In genomic region chr9:86741311-86742215, GRCh38 we compare ENCODE assay signal across 1 cellular context.
TF ChIP-seq lines count a peak whose summit lies in the region.

No MANE protein-coding gene starts in this region.

TF ChIP-seq in HEK293, 187 proteins besides CTCF, POLR2A, EP300 and RAD21 (continued from another document and continues in another):
- TF ChIP-seq PRDM10 (tag by site-specific recombination; IDR thresholded peaks at IDR 0.05): peak; percentile 93
- TF ChIP-seq ZNF473 (tag by site-specific recombination; IDR thresholded peaks at IDR 0.05): no peak
- peak; percentile 62; the same call in 1 of the 2 replicates for TF ChIP-seq ZNF518A (tag by site-specific recombination; conservative IDR thresholded peaks at IDR 0.05; ENCODE audit: low read depth)
- peak; percentile 42; the same call in 1 of the 2 replicates for TF ChIP-seq ZFP37 (tag by site-specific recombination; IDR thresholded peaks at IDR 0.05)
- no peak for TF ChIP-seq ZNF560 (tag by site-specific recombination; IDR thresholded peaks at IDR 0.05; ENCODE audit: borderline replicate concordance)
- no peak for TF ChIP-seq SCRT1 (tag by site-specific recombination; IDR thresholded peaks at IDR 0.05; ENCODE audit: borderline replicate concordance)
- TF ChIP-seq OVOL3 (tag by site-specific recombination; IDR thresholded peaks at IDR 0.05): peak; percentile 53; the same call in 1 of the 2 replicates
- peak; percentile 93 for TF ChIP-seq BCL11A (tag by site-specific recombination; IDR thresholded peaks at IDR 0.05; ENCODE audit: low read depth)
- TF ChIP-seq ZNF449 (tag by site-specific recombination; IDR thresholded peaks at IDR 0.05): peak; percentile 30; the same call in 1 of the 2 replicates
- TF ChIP-seq ZNF280D (tag by site-specific recombination; IDR thresholded peaks at IDR 0.05): 0 out of 2 replicates have a peak, but pooled peaks have one; percentile 19
- no peak for TF ChIP-seq ZNF610 (tag by site-specific recombination; IDR thresholded peaks at IDR 0.05; ENCODE audit: borderline replicate concordance)
- peak; percentile 71; the same call in 1 of the 2 replicates for TF ChIP-seq GFI1B (tag by site-specific recombination; IDR thresholded peaks at IDR 0.05)
- no peak for TF ChIP-seq ZNF311 (tag by site-specific recombination; IDR thresholded peaks at IDR 0.05; ENCODE audit: borderline replicate concordance)
- TF ChIP-seq ZNF10 (tag by site-specific recombination; IDR thresholded peaks at IDR 0.05): peak; percentile 79; the same call in 1 of the 2 replicates
- TF ChIP-seq RBAK (tag by site-specific recombination; IDR thresholded peaks at IDR 0.05): no peak
- TF ChIP-seq ZNF157 (tag by site-specific recombination; IDR thresholded peaks at IDR 0.05): no peak
- no peak for TF ChIP-seq PRDM2 (tag by site-specific recombination; IDR thresholded peaks at IDR 0.05; ENCODE audit: borderline replicate concordance)
- no peak for TF ChIP-seq EGR2 (tag by site-specific recombination; IDR thresholded peaks at IDR 0.05; ENCODE audit: low read depth)
- peak; percentile 74 for TF ChIP-seq PATZ1 (tag by site-specific recombination; IDR thresholded peaks at IDR 0.05)
- no peak for TF ChIP-seq ZNF248 (tag by site-specific recombination; IDR thresholded peaks at IDR 0.05)
- TF ChIP-seq ZSCAN4 (tag by site-specific recombination; IDR thresholded peaks at IDR 0.05): no peak; the same call in 1 of the 2 replicates
- peak; percentile 100 for TF ChIP-seq ZNF629 (tag by site-specific recombination; IDR thresholded peaks at IDR 0.05)
- TF ChIP-seq ZNF513 (tag by site-specific recombination; IDR thresholded peaks at IDR 0.05): peak; percentile 7; the same call in 1 of the 2 replicates
